1 cellular context compared by ENCODE assay signal in genomic region chr17:81519284-81520020, GRCh38.
TF ChIP-seq lines count a peak whose summit lies in the region.

No MANE protein-coding gene starts in this region.

TF ChIP-seq in HepG2, 621 proteins besides CTCF, POLR2A, EP300 and RAD21 (continued from another document and continues in another):
- no peak for TF ChIP-seq ZBTB10 (CRISPR knock-in tag; IDR thresholded peaks at IDR 0.05; ENCODE audit: borderline replicate concordance)
- no peak; the same call in 1 of the 2 replicates for TF ChIP-seq REL (CRISPR knock-in tag; conservative IDR thresholded peaks at IDR 0.05)
- TF ChIP-seq ZNF564 (CRISPR knock-in tag; IDR thresholded peaks at IDR 0.05), result no peak
- TF ChIP-seq ZNF253 (CRISPR knock-in tag; IDR thresholded peaks at IDR 0.05; ENCODE audit: borderline replicate concordance), result no peak
- TF ChIP-seq ZNF512 (CRISPR knock-in tag; IDR thresholded peaks at IDR 0.05), result no peak
- no peak for TF ChIP-seq ZNF431 (CRISPR knock-in tag; IDR thresholded peaks at IDR 0.05; ENCODE audit: borderline replicate concordance, low read depth)
- no peak for TF ChIP-seq RXRB (CRISPR knock-in tag; IDR thresholded peaks at IDR 0.05; ENCODE audit: borderline replicate concordance)
- no peak for TF ChIP-seq ZBTB26 (CRISPR knock-in tag; IDR thresholded peaks at IDR 0.05; ENCODE audit: borderline replicate concordance)
- no peak for TF ChIP-seq PLSCR1 (CRISPR knock-in tag; IDR thresholded peaks at IDR 0.05; ENCODE audit: borderline replicate concordance)
- no peak for TF ChIP-seq ZNF362 (CRISPR knock-in tag; IDR thresholded peaks at IDR 0.05; ENCODE audit: borderline replicate concordance)
- TF ChIP-seq SETDB1 (CRISPR knock-in tag; IDR thresholded peaks at IDR 0.05; ENCODE audit: borderline replicate concordance), result no peak
- no peak for TF ChIP-seq ZNF142 (CRISPR knock-in tag; IDR thresholded peaks at IDR 0.05)
- no peak for TF ChIP-seq NR3C1 (CRISPR knock-in tag; IDR thresholded peaks at IDR 0.05)
- TF ChIP-seq KMT2A (CRISPR knock-in tag; IDR thresholded peaks at IDR 0.05), result no peak
- no peak for TF ChIP-seq POGK (CRISPR knock-in tag; conservative IDR thresholded peaks at IDR 0.05)
- no peak for TF ChIP-seq TRIM24 (CRISPR knock-in tag; IDR thresholded peaks at IDR 0.05)
- 0 out of 2 replicates have a peak, but pooled peaks have one; percentile 21 for TF ChIP-seq ZIK1 (CRISPR knock-in tag; IDR thresholded peaks at IDR 0.05; ENCODE audit: borderline replicate concordance, low read depth)
- no peak for TF ChIP-seq KAT8 (CRISPR knock-in tag; IDR thresholded peaks at IDR 0.05)
- no peak for TF ChIP-seq NR2F6 (IDR thresholded peaks at IDR 0.05)
- peak; percentile 26; the same call in 1 of the 2 replicates for TF ChIP-seq NR2F6 (CRISPR knock-in tag; IDR thresholded peaks at IDR 0.05)
- no peak for TF ChIP-seq ZNF615 (CRISPR knock-in tag; IDR thresholded peaks at IDR 0.05; ENCODE audit: borderline replicate concordance)
- 0 out of 2 replicates have a peak, but pooled peaks have one; percentile 12 for TF ChIP-seq SKIL (CRISPR knock-in tag; IDR thresholded peaks at IDR 0.05; ENCODE audit: borderline replicate concordance)
- no peak for TF ChIP-seq AHR (CRISPR knock-in tag; IDR thresholded peaks at IDR 0.05)
- 0 out of 2 replicates have a peak, but pooled peaks have one; percentile 44 for TF ChIP-seq ZSCAN25 (CRISPR knock-in tag; IDR thresholded peaks at IDR 0.05)
- no peak for TF ChIP-seq SIX1 (CRISPR knock-in tag; IDR thresholded peaks at IDR 0.05; ENCODE audit: borderline replicate concordance)
- TF ChIP-seq RCOR2 (CRISPR knock-in tag; IDR thresholded peaks at IDR 0.05), result no peak
- no peak for TF ChIP-seq ASH2L (IDR thresholded peaks at IDR 0.05; ENCODE audit: insufficient read length, low read depth, low read length)
- no peak for TF ChIP-seq ATF6 (CRISPR knock-in tag; conservative IDR thresholded peaks at IDR 0.05)
- peak; percentile 18; the same call in 1 of the 2 replicates for TF ChIP-seq MTERF4 (CRISPR knock-in tag; IDR thresholded peaks at IDR 0.05)
- TF ChIP-seq PRMT3 (CRISPR knock-in tag; IDR thresholded peaks at IDR 0.05; ENCODE audit: borderline replicate concordance, low read depth), result no peak
- TF ChIP-seq SMYD3 (CRISPR knock-in tag; IDR thresholded peaks at IDR 0.05), result no peak
- no peak for TF ChIP-seq ZNF17 (CRISPR knock-in tag; IDR thresholded peaks at IDR 0.05)
